8 cellular contexts compared by ENCODE assay signal in genomic region chr15:67945951-67946700, GRCh38.
A peak's percentile ranks its signal among the peaks of the same experiment; 100 is the strongest.
DNase-seq lines count a peak whose midpoint lies in the region; ATAC-seq and TF ChIP-seq lines count a peak whose summit lies in the region.

No MANE protein-coding gene starts in this region.

- H3K9me3 ChIP-seq in SK-N-MC (ENCODE audit: low read depth, low read length), result no peaks in the 10 kb centered on the region
- H3K9me3 ChIP-seq in sigmoid colon, result no peaks in the 10 kb centered on the region
- no peaks in the 10 kb centered on the region for H3K9me3 ChIP-seq in psoas muscle

- no peak for TF ChIP-seq POLR2A in sigmoid colon (IDR thresholded peaks at IDR 0.05)

- intact Hi-C loops in sigmoid colon (cut with DNase I), result no loop called here
- intact Hi-C loops in psoas muscle (cut with DNase I), result no loop called here

- H3K4me1 ChIP-seq in sigmoid colon (peaks cover 0 to 48% (median 30%) of the 10 kb centered on the region in 4 donors), psoas muscle (no peaks in the 10 kb centered on the region)

- peak; percentile 46 for DNase-seq in H7
- peak; percentile 84 for DNase-seq in SK-N-MC (ENCODE audit: low read depth, low spot score)
- DNase-seq in foreskin fibroblast, result peak; percentile 13 to 77
- DNase-seq in sigmoid colon, result no peak
- no peak for DNase-seq in NCI-H345 (lab: John Stamatoyannopoulos, UW)
- no peak for DNase-seq in activated CD4-positive, alpha-beta T cell treated with anti-CD3 and anti-CD28 coated beads for 4 hours
- DNase-seq in psoas muscle, result no peak

- no peak for TF ChIP-seq EP300 in sigmoid colon (IDR thresholded peaks at IDR 0.05)

- no peak for TF ChIP-seq CTCF in foreskin fibroblast (IDR thresholded peaks at IDR 0.05; ENCODE audit: low read depth, low read length)
- no peak for TF ChIP-seq CTCF in sigmoid colon (IDR thresholded peaks at IDR 0.05)
- TF ChIP-seq CTCF in psoas muscle (IDR thresholded peaks at IDR 0.05), result no peak

- H3K27ac ChIP-seq in SK-N-MC (peak overlapping the region; percentile 85), sigmoid colon (peak overlapping the region in 3 of 4 donors; percentile 55 to 79 (median 71)), psoas muscle (no peak overlapping the region)

- H3K9ac ChIP-seq in SK-N-MC (ENCODE audit: insufficient read length), result peak overlapping the region; percentile 13

- H3K27me3 ChIP-seq in H7 (ENCODE audit: control insufficient read depth, insufficient read depth, low read length), result no peaks in the 10 kb centered on the region
- H3K27me3 ChIP-seq in sigmoid colon, result no peaks in the 10 kb centered on the region
- H3K27me3 ChIP-seq in psoas muscle (ENCODE audit: insufficient read depth in 3 of 3, low read length in 2 of 3), result no peaks in the 10 kb centered on the region

- no peaks in the 10 kb centered on the region for H3K36me3 ChIP-seq in H7 (replicated peaks; ENCODE audit: control insufficient read depth, insufficient read depth, low read length)
- H3K36me3 ChIP-seq in SK-N-MC (ENCODE audit: insufficient read depth, low read length), result no peaks in the 10 kb centered on the region
- no peaks in the 10 kb centered on the region for H3K36me3 ChIP-seq in sigmoid colon
- no peaks in the 10 kb centered on the region for H3K36me3 ChIP-seq in psoas muscle (ENCODE audit: insufficient read depth in 1 of 2, low read depth in 1 of 2)

- H3K4me3 ChIP-seq in H7 (ENCODE audit: insufficient read depth, low read depth, low read length) (no peak overlapping the region), SK-N-MC (peak overlapping the region; percentile 67), foreskin fibroblast (ENCODE audit: low read depth in 1 of 2, low read length in 2 of 2) (no peak overlapping the region), sigmoid colon (no peak overlapping the region), psoas muscle (no peak overlapping the region)

- 61 to 72% methylated on average over 6 of the region's 6 CpGs for WGBS in sigmoid colon, 2 donors
- WGBS in psoas muscle, 3 donors, result 53 to 57% (median 54%) methylated on average over 6 of the region's 6 CpGs

- ATAC-seq in GM19397 (IDR thresholded peaks at IDR 0.05; ENCODE audit: unreplicated experiment), result no peak
- ATAC-seq in psoas muscle, result no peak

Comparison
In these comparisons a context has a peak if more than half of its experiments do, and no peak if none do; other contexts are left out.
1. DNase-seq: peak in H7 (single experiment), SK-N-MC (single experiment) and foreskin fibroblast (2 of 2); none in sigmoid colon (single experiment), NCI-H345 (single experiment), activated CD4-positive, alpha-beta T cell treated with anti-CD3 and anti-CD28 coated beads for 4 hours (0 of 2) and psoas muscle (0 of 2).